Comparison of ENCODE assay signal across 8 cellular contexts in genomic region chr5:65624570-65625555, GRCh38. TPM values are rescaled to one million over a fixed set of nuclear protein-coding genes. Genes with fewer than 3 reads are reported as not detected.
DNase-seq lines count a peak whose midpoint lies in the region; TF ChIP-seq lines count a peak whose summit lies in the region.

TSS of gene SHLD3 (plus strand) at chr5:65625027. CDS start at chr5:65629588, 4,561 bp downstream.
A gene with protein sequence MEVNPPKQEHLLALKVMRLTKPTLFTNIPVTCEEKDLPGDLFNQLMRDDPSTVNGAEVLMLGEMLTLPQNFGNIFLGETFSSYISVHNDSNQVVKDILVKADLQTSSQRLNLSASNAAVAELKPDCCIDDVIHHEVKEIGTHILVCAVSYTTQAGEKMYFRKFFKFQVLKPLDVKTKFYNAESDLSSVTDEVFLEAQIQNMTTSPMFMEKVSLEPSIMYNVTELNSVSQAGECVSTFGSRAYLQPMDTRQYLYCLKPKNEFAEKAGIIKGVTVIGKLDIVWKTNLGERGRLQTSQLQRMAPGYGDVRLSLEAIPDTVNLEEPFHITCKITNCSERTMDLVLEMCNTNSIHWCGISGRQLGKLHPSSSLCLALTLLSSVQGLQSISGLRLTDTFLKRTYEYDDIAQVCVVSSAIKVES (plus strand): TSS chr5:65625027. CDS start chr5:65625061, 34 bp downstream.

- peaks cover 8% of the 10 kb centered on the region for H3K36me3 ChIP-seq in SJSA1

- TF ChIP-seq CTCF in HFF-Myc (IDR thresholded peaks at IDR 0.05; ENCODE audit: low read depth, low read length, missing control alignments), result no peak

- peak within 1 kb of the TSS; percentile 96 for H3K27ac Mint-ChIP-seq in activated naive CD4-positive, alpha-beta T cell treated with anti-CD3 and anti-CD28 coated beads, Interleukin-2, amount 50 U/mL, for 24 hours

- H3K4me3 ChIP-seq in HFF-Myc (replicated peaks; ENCODE audit: low read depth, low read length), result peak within 1 kb of the TSS; percentile 72
- peak within 1 kb of the TSS; percentile 55 for H3K4me3 ChIP-seq in SJSA1

- no peaks in the 10 kb centered on the region for H3K27me3 Mint-ChIP-seq in activated naive CD4-positive, alpha-beta T cell treated with anti-CD3 and anti-CD28 coated beads, Interleukin-2, amount 50 U/mL, for 24 hours

- peaks cover 46% of the 10 kb centered on the region for H3K4me1 Mint-ChIP-seq in activated naive CD4-positive, alpha-beta T cell treated with anti-CD3 and anti-CD28 coated beads, Interleukin-2, amount 50 U/mL, for 24 hours

- no peaks in the 10 kb centered on the region for H3K27me3 ChIP-seq in SJSA1 (replicated peaks)

- H3K27ac ChIP-seq in SJSA1 (peak within 1 kb of the TSS; percentile 29; the same call in 1 of the 2 replicates), temporal lobe (ENCODE audit: low read depth, low read length) (peak within 1 kb of the TSS; percentile 74)

- H3K4me3 Mint-ChIP-seq in activated naive CD4-positive, alpha-beta T cell treated with anti-CD3 and anti-CD28 coated beads, Interleukin-2, amount 50 U/mL, for 24 hours, result peak within 1 kb of the TSS; percentile 96

- no peaks in the 10 kb centered on the region for H3K9me3 ChIP-seq in SJSA1 (replicated peaks)

- no peaks in the 10 kb centered on the region for H3K36me3 Mint-ChIP-seq in activated naive CD4-positive, alpha-beta T cell treated with anti-CD3 and anti-CD28 coated beads, Interleukin-2, amount 50 U/mL, for 24 hours

- DNase-seq in GM04504 (ENCODE audit: low read depth), result peak; percentile 73
- peak; percentile 52 for DNase-seq in HFF-Myc (ENCODE audit: extremely low read depth, low read depth)
- DNase-seq in MV-4-11 (lab: John Stamatoyannopoulos, UW), result peak; percentile 91
- DNase-seq in SJSA1 (ENCODE audit: low read depth in 1 of 2, low spot score in 2 of 2), result peak; percentile 80 to 99
- peak; percentile 88 for DNase-seq in glomerular visceral epithelial cell (ENCODE audit: extremely low spot score)
- peak; percentile 83 for DNase-seq in occipital lobe (lab: John Stamatoyannopoulos, UW)

- H3K9me3 Mint-ChIP-seq in activated naive CD4-positive, alpha-beta T cell treated with anti-CD3 and anti-CD28 coated beads, Interleukin-2, amount 50 U/mL, for 24 hours, result no peaks in the 10 kb centered on the region

- H3K4me1 ChIP-seq in SJSA1 (replicated peaks), result peaks cover 12% of the 10 kb centered on the region

RNA-seq across cellular contexts. Expression of gene SHLD3, which starts in this region (rescaled TPM):
- 5.8 and 8.0 TPM in 2 replicates for total RNA-seq in SJSA1 (2014; rRNA removed; shearing (Covaris generic))
- total RNA-seq in occipital lobe (17.2 TPM), temporal lobe (8.6 TPM)

RNA-seq across cellular contexts. Expression of the second gene that starts in this region (rescaled TPM):
- 19.9 and 40.2 TPM in 2 replicates for total RNA-seq in SJSA1 (2014; rRNA removed; shearing (Covaris generic))
- total RNA-seq in occipital lobe (40.6 TPM), temporal lobe (36.6 TPM)

Comparison
In these comparisons a context has a peak if more than half of its experiments do, and no peak if none do; other contexts are left out.
1. Peak in every context shown above with its lines: DNase-seq, H3K4me3 ChIP-seq and H3K27ac ChIP-seq.